Comparison of ENCODE assay signal across 8 cellular contexts in the genomic region with DNA sequence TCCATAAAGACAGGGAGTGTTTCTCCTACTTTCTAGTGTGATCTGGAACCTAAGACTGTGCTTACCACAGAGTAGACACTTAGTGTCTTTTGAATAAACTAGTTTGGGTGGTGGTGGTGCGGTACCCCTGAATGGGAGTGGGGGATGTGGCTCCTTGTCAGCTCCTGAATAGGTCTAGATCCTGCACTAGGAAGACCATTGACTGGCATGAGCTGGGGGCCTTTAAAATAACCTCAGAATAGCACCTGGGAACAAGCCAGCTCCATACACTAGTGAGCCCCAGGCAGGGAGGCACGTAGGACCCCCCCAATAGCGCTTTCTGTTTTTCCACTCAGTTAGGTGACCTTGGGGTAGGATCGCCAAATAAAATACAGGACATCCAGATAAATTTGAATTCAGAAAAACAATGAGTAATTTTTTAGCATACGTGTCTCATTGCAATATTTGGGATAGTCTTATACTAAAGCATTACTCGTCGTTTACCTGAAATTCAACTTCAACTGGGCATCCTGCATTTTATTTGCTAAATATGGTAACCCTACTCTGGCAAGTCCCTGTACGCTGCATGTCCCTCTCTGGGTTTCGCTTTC. TPM values are rescaled to one million over a fixed set of nuclear protein-coding genes. Genes with fewer than 3 reads are reported as not detected.
DNase-seq lines count a peak whose midpoint lies in the region; ATAC-seq and TF ChIP-seq lines count a peak whose summit lies in the region.

No MANE protein-coding gene starts in this region.

- CTCF ChIA-PET in mammary epithelial cell (lab: Charles Lee; ENCODE audit: low non-redundant PET): interaction anchor here (0.6 to 1.2 kb wide), 5 partner anchors 27 to 344 kb away, joined by 3 to 16 read pairs (median 7); no protein-coding TSS in a partner anchor

- H3K36me3 ChIP-seq in left ventricle myocardium inferior (no peaks in the 10 kb centered on the region), mammary epithelial cell (ENCODE audit: insufficient read depth, low read length) (no peaks in the 10 kb centered on the region), mucosa of descending colon (ENCODE audit: low read depth) (no peaks in the 10 kb centered on the region), aorta (ENCODE audit: control insufficient read depth in 1 of 2, insufficient read depth in 2 of 2, low read length in 1 of 2) (no peaks in the 10 kb centered on the region)

- ATAC-seq in Right ventricle myocardium superior (ENCODE audit: poor library complexity): no peak
- ATAC-seq in mucosa of descending colon: no peak
- no peak for ATAC-seq in aorta (ENCODE audit: low FRiP score)
- ATAC-seq in HG03378 (IDR thresholded peaks at IDR 0.05; ENCODE audit: unreplicated experiment): no peak
- ATAC-seq in HG02885 (IDR thresholded peaks at IDR 0.05; ENCODE audit: poor library complexity, unreplicated experiment): no peak

- TSS peak; percentile 79 for BruUV-seq in mammary epithelial cell (replicated peaks; lab: Mats Ljungman, UMichigan)

- no peaks in the 10 kb centered on the region for H4K20me1 ChIP-seq in mammary epithelial cell (ENCODE audit: insufficient read depth, low read length)

- intact Hi-C loops in left ventricle myocardium inferior (cut with micrococcal nuclease) (no loop called here), Right ventricle myocardium superior (cut with DNase I) (loop anchor here (5.0 kb wide), 1 partner anchor 131 kb away; a partner anchor contains a TSS), mammary epithelial cell (cut with micrococcal nuclease) (no loop called here), mucosa of descending colon (cut with DNase I, micrococcal nuclease) (no loop called here), aorta (cut with DNase I) (loop anchor here in 1 of 2 donors (5.0 to 10.0 kb wide), 2 partner anchors 56 to 168 kb away; a partner anchor contains a TSS)

- in situ Hi-C loops in mammary epithelial cell (cut with MboI; ENCODE audit: low sequenced_read_pairs in 2 of 2): loop anchor here in 1 of 2 donors (10.0 kb wide), 1 partner anchor 308 kb away; a partner anchor contains a TSS

- peak overlapping the region; percentile 98 for H2AFZ ChIP-seq in mammary epithelial cell (ENCODE audit: low read depth, low read length)

- peaks cover 14% of the 10 kb centered on the region for H3K79me2 ChIP-seq in mammary epithelial cell (ENCODE audit: insufficient read depth, low read length)

- peaks cover 26% of the 10 kb centered on the region for H3K4me1 ChIP-seq in left ventricle myocardium inferior
- H3K4me1 ChIP-seq in mammary epithelial cell (ENCODE audit: insufficient read depth, low read length): peaks cover 20% of the 10 kb centered on the region
- peaks cover 5% of the 10 kb centered on the region for H3K4me1 ChIP-seq in mucosa of descending colon (ENCODE audit: low read depth)
- no peaks in the 10 kb centered on the region for H3K4me1 ChIP-seq in aorta (ENCODE audit: control insufficient read depth in 1 of 2, insufficient read depth in 2 of 2, low read length in 2 of 2)

- H3K4me2 ChIP-seq in mammary epithelial cell (ENCODE audit: insufficient read depth, low read depth, low read length): peak overlapping the region; percentile 74

- dilution Hi-C loops in mammary epithelial cell (cut with HindIII; ENCODE audit: low sequenced_read_pairs): no loop called here

- no peaks in the 10 kb centered on the region for H3K9me3 ChIP-seq in left ventricle myocardium inferior (replicated peaks)
- no peaks in the 10 kb centered on the region for H3K9me3 ChIP-seq in mammary epithelial cell (replicated peaks; ENCODE audit: insufficient read depth, low read length)
- no peaks in the 10 kb centered on the region for H3K9me3 ChIP-seq in mucosa of descending colon
- H3K9me3 ChIP-seq in aorta (ENCODE audit: control insufficient read depth, low read length): no peaks in the 10 kb centered on the region

- H3K9ac ChIP-seq in mammary epithelial cell (ENCODE audit: insufficient read depth, low read length): peak overlapping the region; percentile 89

- H3K27me3 ChIP-seq in left ventricle myocardium inferior (ENCODE audit: low read depth) (no peaks in the 10 kb centered on the region), mammary epithelial cell (ENCODE audit: insufficient read depth, low read length) (no peaks in the 10 kb centered on the region), aorta (ENCODE audit: control insufficient read depth in 1 of 2, insufficient read depth in 2 of 2, low read length in 1 of 2) (no peaks in the 10 kb centered on the region)

- H3K27ac ChIP-seq in left ventricle myocardium inferior (replicated peaks): peak overlapping the region; percentile 89
- peak overlapping the region; percentile 79 for H3K27ac ChIP-seq in mammary epithelial cell (ENCODE audit: insufficient read depth, low read depth, low read length)
- H3K27ac ChIP-seq in aorta (ENCODE audit: low read depth in 1 of 2, low read length in 2 of 2): peak overlapping the region in 1 of 2 donors; percentile 81

- DNase-seq in left ventricle myocardium inferior (no peak), Right ventricle myocardium superior (no peak), mammary epithelial cell (no peak), mucosa of descending colon (no peak), aorta (no peak), dedifferentiated amniotic fluid mesenchymal stem cell (ENCODE audit: extremely low spot score) (no peak)

- H3K4me3 ChIP-seq in left ventricle myocardium inferior: peak overlapping the region; percentile 84
- peak overlapping the region; percentile 90 to 100 (median 96) for H3K4me3 ChIP-seq in mammary epithelial cell (replicated peaks in 1 of 3; ENCODE audit: insufficient read depth in 1 of 3, low read depth in 2 of 3, low read length in 3 of 3)
- peak overlapping the region; percentile 39 for H3K4me3 ChIP-seq in mucosa of descending colon
- peak overlapping the region; percentile 56 to 58 for H3K4me3 ChIP-seq in aorta (ENCODE audit: low read length in 2 of 2)

- TF ChIP-seq CTCF in left ventricle myocardium inferior (IDR thresholded peaks at IDR 0.05; ENCODE audit: borderline replicate concordance): no peak
- no peak for TF ChIP-seq CTCF in mammary epithelial cell (conservative IDR thresholded peaks at IDR 0.05 in 1 of 2, IDR thresholded peaks at IDR 0.05 in 1 of 2; ENCODE audit: extremely low read depth in 1 of 2, insufficient read depth in 1 of 2, low read depth in 1 of 2, low read length in 2 of 2)
- no peak for TF ChIP-seq CTCF in mucosa of descending colon (IDR thresholded peaks at IDR 0.05)

- WGBS in mammary epithelial cell (ENCODE audit: low coverage, missing lambda C conversion rate): 37% methylated on average over 9 of the region's 9 CpGs
- 25 to 27% methylated on average over 9 of the region's 9 CpGs for WGBS in aorta, 2 donors

RNA-seq across cellular contexts. Expression of a gene that starts 45.6 kb away (rescaled TPM):
- total RNA-seq in left ventricle myocardium inferior: 2.8 TPM
- total RNA-seq in Right ventricle myocardium superior: 1.9 TPM
- 10 to 100 TPM in 1 of 2 donors, 1 to 10 TPM in 1; 8.3 to 12.5 TPM for total RNA-seq in mammary epithelial cell
- 3.4 TPM for polyA plus RNA-seq in mammary epithelial cell
- polyA minus RNA-seq in mammary epithelial cell: 16.3 TPM
- 10 to 100 TPM; 13.8 to 36.5 (median 19.0) TPM for total RNA-seq in mucosa of descending colon
- total RNA-seq in aorta: 10 to 100 TPM in 1 of 2 donors, 1 to 10 TPM in 1; 3.9 to 14.4 TPM
- 1 to 10 TPM; 1.5 to 2.5 TPM for polyA plus RNA-seq in aorta

RNA-seq across cellular contexts. Expression of a gene that starts 55.3 kb away (rescaled TPM):
- total RNA-seq in left ventricle myocardium inferior (2.3 TPM), Right ventricle myocardium superior (1.9 TPM), mammary epithelial cell (1 to 10 TPM; 4.2 to 5.6 TPM), mucosa of descending colon (1 to 10 TPM; 5.0 to 9.3 (median 5.2) TPM), aorta (1 to 10 TPM; 5.7 to 8.0 TPM)
- polyA plus RNA-seq in mammary epithelial cell (2.9 TPM), aorta (1 to 10 TPM; 1.0 to 7.7 TPM)
- 4.0 TPM for polyA minus RNA-seq in mammary epithelial cell

Comparison
In these comparisons a context has a peak if more than half of its experiments do, and no peak if none do; other contexts are left out.
1. H3K4me3 ChIP-seq: peak in every context shown above with its lines; median percentile 96 in mammary epithelial cell; 84 in left ventricle myocardium inferior; 57 in aorta; 39 in mucosa of descending colon.